In the genomic region with DNA sequence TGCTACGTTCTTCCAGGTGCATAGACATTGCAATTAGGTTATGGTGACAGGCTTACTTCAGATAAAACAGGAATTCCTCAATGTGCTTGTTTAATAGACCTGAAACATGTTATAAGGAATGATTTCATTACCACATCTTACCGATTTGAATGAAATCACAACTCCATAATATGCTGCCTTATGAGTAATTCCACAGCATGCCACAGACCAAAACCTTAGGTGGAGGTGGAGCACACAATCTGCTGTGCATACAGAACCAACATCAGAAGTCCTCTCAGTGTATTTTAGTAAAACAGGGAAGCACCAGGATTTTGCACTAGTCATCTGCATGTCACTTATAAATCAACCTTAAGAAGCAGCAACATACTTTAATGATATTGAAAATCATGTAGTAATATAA, we compare ENCODE assay signal across 32 cellular contexts.
"Had no signal": no experiment of that assay in that cellular context is flagged by ENCODE, and none has a peak within 500 bp of the region (broad histone marks: within the 10 kb centered on the region; RNA-seq: fewer than 3 reads in every experiment).

No MANE protein-coding gene starts in this region.

- H3K4me1 ChIP-seq: Peyer's patch, SJCRH30 had no signal

- H3K36me3 ChIP-seq: MG63, Peyer's patch, SJCRH30 had no signal

- H3K4me2 ChIP-seq: KMS-11 had no signal

- H3K9me3 ChIP-seq: MG63, SJCRH30 had no signal

- ATAC-seq: PC-3, SK-N-SH treated with all-trans-retinoic acid at 6 μM for 48 hours had no signal

- DNase-seq: Karpas-422, KBM-7, MG63, NCI-H1048, NCI-H1092 treated with DMSO at 0.1 percent for 48 hours, NCI-H1105 treated with DMSO at 0.1 percent for 48 hours, NCI-H1417, NCI-H1436, NCI-H146, NCI-H1694, NCI-H187, NCI-H1930, NCI-H2029 treated with DMSO at 0.1 percent for 48 hours, NCI-H2081 treated with DMSO at 0.1 percent for 48 hours, NCI-H2107, NCI-H2171, NCI-H345, NCI-H446, NCI-H510A treated with DMSO at 0.1 percent for 48 hours, NCI-H524 treated with DMSO at 0.1 percent for 48 hours, NCI-H526 treated with DMSO at 0.1 percent for 48 hours, NCI-H774, OCI-M1, PC-3, Peyer's patch, Right ventricle myocardium superior, RPMI8226, SHP77 treated with DMSO at 0.1 percent for 48 hours, SJCRH30 had no signal

- H3K27ac ChIP-seq: KMS-11, Peyer's patch, SJCRH30, SK-N-MC had no signal

- H3K4me3 ChIP-seq: MG63, Peyer's patch, SJCRH30, SK-N-MC had no signal
